19 cellular contexts compared by ENCODE assay signal in the genomic region with DNA sequence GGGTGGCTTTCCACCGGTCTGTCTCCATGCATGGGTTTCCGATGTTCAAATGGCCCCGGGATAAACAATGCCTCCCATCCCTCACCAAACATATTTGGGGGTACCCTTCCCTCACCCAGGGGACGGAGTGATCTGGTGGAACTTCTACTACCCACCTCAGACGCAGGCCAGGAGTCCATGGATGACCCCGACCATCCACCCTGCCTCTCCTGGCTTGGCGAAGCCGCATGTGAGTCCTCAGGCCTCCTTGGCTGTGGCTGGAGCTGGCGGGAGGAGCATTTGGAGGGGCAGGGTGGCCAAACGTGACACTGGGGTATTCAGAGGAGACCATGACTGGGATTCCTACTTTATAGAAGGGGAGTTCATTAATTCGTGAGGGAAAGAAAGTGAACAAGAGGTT. TPM values are rescaled to one million over a fixed set of nuclear protein-coding genes. Genes with fewer than 3 reads are reported as not detected.
"Had no signal": no experiment of that assay in that cellular context is flagged by ENCODE, and none has a peak within 500 bp of the region (broad histone marks: within the 10 kb centered on the region; RNA-seq: fewer than 3 reads in every experiment).

No MANE protein-coding gene starts in this region.

- H3K27me3 Mint-ChIP-seq: activated CD4-positive, alpha-beta T cell treated with anti-CD3 and anti-CD28 coated beads, Interleukin-2, amount 10 ng/mL, durations not matched to agents 24 days and 14 days; activated naive CD8-positive, alpha-beta T cell treated with anti-CD3 and anti-CD28 coated beads for 36 hours had no signal

- H3K9me3 ChIP-seq: pancreas, tibial artery, vagina had no signal

- H3K27me3 ChIP-seq: cardiac muscle cell, dorsolateral prefrontal cortex, pancreas, vagina had no signal

- H3K4me3 Mint-ChIP-seq: activated CD4-positive, alpha-beta T cell treated with anti-CD3 and anti-CD28 coated beads, Interleukin-2, amount 10 ng/mL, durations not matched to agents 24 days and 14 days; activated naive CD8-positive, alpha-beta T cell treated with anti-CD3 and anti-CD28 coated beads for 36 hours; activated T-helper 1 cell treated with anti-CD3 and anti-CD28 coated beads, Interleukin-12 subunit alpha, Interleukin-12 subunit beta, Interleukin-2, Interleukin-4 antibody, amounts not matched to agents 30 ng/mL and 10 ng/mL and 1 ng/mL, durations not matched to agents 14 hours and 24 hours and 36 hours; naive thymus-derived CD8-positive, alpha-beta T cell; T-cell had no signal

- H3K9me3 Mint-ChIP-seq: T-cell had no signal

- H3K4me1 ChIP-seq: pancreas, tibial artery, vagina had no signal

- ATAC-seq: naive thymus-derived CD8-positive, alpha-beta T cell; pancreas; SK-N-SH treated with all-trans-retinoic acid at 6 μM for 48 hours; T-cell had no signal

- H3K4me1 Mint-ChIP-seq: activated naive CD8-positive, alpha-beta T cell treated with anti-CD3 and anti-CD28 coated beads for 36 hours; naive thymus-derived CD8-positive, alpha-beta T cell; T-cell had no signal

- H3K36me3 Mint-ChIP-seq: activated naive CD8-positive, alpha-beta T cell treated with anti-CD3 and anti-CD28 coated beads for 36 hours; naive thymus-derived CD8-positive, alpha-beta T cell; T-cell had no signal

- DNase-seq: activated CD4-positive, alpha-beta T cell treated with anti-CD3 and anti-CD28 coated beads, Interleukin-2, amount 10 ng/mL, durations not matched to agents 24 days and 14 days; activated CD4-positive, CD25-positive, alpha-beta regulatory T cell; activated naive CD8-positive, alpha-beta T cell treated with anti-CD3 and anti-CD28 coated beads for 36 hours; activated T-cell treated with anti-CD3 and anti-CD28 coated beads for 4 hours; amniotic stem cell; mesenchymal stem cell; naive thymus-derived CD8-positive, alpha-beta T cell; pancreas; stimulated activated naive CD4-positive, alpha-beta T cell treated with Interleukin-2 at 50 U/mL for 16 hours had no signal

- H3K27ac ChIP-seq: cardiac muscle cell, dorsolateral prefrontal cortex, pancreas, tibial artery, vagina had no signal

- H3K36me3 ChIP-seq: cardiac muscle cell, pancreas, tibial artery, vagina had no signal

- H3K27ac Mint-ChIP-seq: activated CD4-positive, alpha-beta T cell treated with anti-CD3 and anti-CD28 coated beads, Interleukin-2, amount 10 ng/mL, durations not matched to agents 24 days and 14 days; activated naive CD8-positive, alpha-beta T cell treated with anti-CD3 and anti-CD28 coated beads for 36 hours; activated T-helper 1 cell treated with anti-CD3 and anti-CD28 coated beads, Interleukin-12 subunit alpha, Interleukin-12 subunit beta, Interleukin-2, Interleukin-4 antibody, amounts not matched to agents 30 ng/mL and 10 ng/mL and 1 ng/mL, durations not matched to agents 14 hours and 24 hours and 36 hours; naive thymus-derived CD8-positive, alpha-beta T cell; T-cell had no signal

- H3K4me3 ChIP-seq: cardiac muscle cell, dorsolateral prefrontal cortex, pancreas, tibial artery, vagina had no signal

RNA-seq across cellular contexts. Expression of a gene that starts 45.9 kb away (rescaled TPM):
- total RNA-seq: activated CD4-positive, alpha-beta T cell treated with anti-CD3 and anti-CD28 coated beads, Interleukin-2, amount 10 ng/mL, durations not matched to agents 24 days and 14 days; activated CD8-positive, alpha-beta memory T cell treated with anti-CD3 and anti-CD28 coated beads for 36 hours; activated naive CD8-positive, alpha-beta T cell treated with anti-CD3 and anti-CD28 coated beads for 36 hours; activated T-helper 1 cell treated with anti-CD3 and anti-CD28 coated beads, Interleukin-12 subunit alpha, Interleukin-12 subunit beta, Interleukin-2, Interleukin-4 antibody, amounts not matched to agents 30 ng/mL and 10 ng/mL and 1 ng/mL, durations not matched to agents 14 hours and 24 hours and 36 hours; epithelial cell of proximal tubule; frontal cortex; naive thymus-derived CD8-positive, alpha-beta T cell; pancreas; T-cell; vagina had no signal
- polyA plus RNA-seq: cardiac muscle cell; naive thymus-derived CD8-positive, alpha-beta T cell had no signal
